In the genomic region with DNA sequence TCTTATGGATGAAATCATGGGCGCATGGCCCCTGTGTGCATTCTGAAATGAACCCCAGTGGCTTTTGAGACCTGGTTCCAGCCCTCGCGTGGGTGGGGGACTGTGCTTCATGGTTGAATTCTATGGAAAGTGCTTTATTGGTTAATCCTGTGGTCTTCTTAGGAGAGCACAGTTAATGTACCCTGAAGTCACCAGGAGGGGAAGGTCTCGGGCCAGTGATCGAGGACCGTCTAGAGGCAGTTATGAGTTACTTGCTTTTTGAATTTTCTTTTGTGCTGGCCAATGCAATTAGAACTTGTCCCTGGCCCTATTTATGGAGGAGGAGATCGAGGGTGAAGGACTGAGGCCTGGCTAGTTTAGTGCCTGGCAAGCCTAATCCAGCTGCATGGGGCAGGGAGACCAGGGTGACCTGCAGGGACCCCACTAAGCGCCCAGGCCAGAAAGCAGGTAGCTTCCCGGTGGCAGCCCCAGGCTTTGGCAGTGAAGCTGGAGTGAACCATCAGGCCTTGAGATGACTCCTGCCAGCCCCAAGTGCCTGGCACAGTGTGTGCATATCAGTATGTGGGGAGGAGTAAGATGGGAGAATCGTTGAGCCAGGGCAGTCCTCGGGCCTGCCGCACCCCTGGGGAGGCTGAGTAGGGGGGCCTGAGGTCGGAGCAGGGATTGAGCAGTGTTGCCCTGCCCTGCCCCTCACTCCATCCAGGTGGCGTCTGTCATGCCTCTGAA, we compare ENCODE assay signal across 17 cellular contexts. TPM values are rescaled to one million over a fixed set of nuclear protein-coding genes. Genes with fewer than 3 reads are reported as not detected.
DNase-seq lines count a peak whose midpoint lies in the region; ATAC-seq and TF ChIP-seq lines count a peak whose summit lies in the region.
"Had no signal": no experiment of that assay in that cellular context is flagged by ENCODE, and none has a peak within 500 bp of the region (broad histone marks: within the 10 kb centered on the region; RNA-seq: fewer than 3 reads in every experiment).

No MANE protein-coding gene starts in this region.

- DNase-seq in T-helper 2 cell treated with Interferon-gamma antibody and Interleukin-4, amounts not matched to agents 5 μg/mL and 100 μg/mL, for 36 hours (ENCODE audit: low spot score): no peak
- DNase-seq in T-helper 2 cell (no peak), kidney epithelial cell (ENCODE audit: low read depth) (peak; percentile 39), NCI-H510A (lab: John Stamatoyannopoulos, UW) (no peak), NOMO-1 (lab: John Stamatoyannopoulos, UW; ENCODE audit: unreplicated experiment in 2 of 2) (no peak)
- no peak for DNase-seq in activated CD4-positive, alpha-beta memory T cell treated with anti-CD3 and anti-CD28 coated beads for 36 hours
- DNase-seq in stimulated activated naive B cell treated with anti-CD40 and anti-IgM and Interleukin-4, amounts not matched to agents 10 μg/mL and 1 μg/mL and 100 μg/mL, for 72 hours: no peak
- DNase-seq: 8988T; activated CD4-positive, alpha-beta T cell treated with anti-CD3 and anti-CD28 coated beads, Interleukin-2, amount 50 U/mL, for 1 hour; activated effector memory CD4-positive, alpha-beta T cell treated with anti-CD3 and anti-CD28 coated beads, Interleukin-2, amount 50 U/mL, for 16 hours; CD8-positive, alpha-beta memory T cell; MG63; NCI-H2029 treated with DMSO at 0.1 percent for 48 hours; T-helper 9 cell had no signal

- H3K27me3 Mint-ChIP-seq in T-helper 2 cell treated with Interferon-gamma antibody and Interleukin-4, amounts not matched to agents 5 μg/mL and 100 μg/mL, for 36 hours (ENCODE audit: low read depth): no peaks in the 10 kb centered on the region
- peaks cover 5% of the 10 kb centered on the region for H3K27me3 Mint-ChIP-seq in activated CD4-positive, alpha-beta memory T cell treated with anti-CD3 and anti-CD28 coated beads for 36 hours
- peaks cover 18 to 26% of the 10 kb centered on the region in 2 donors for H3K27me3 Mint-ChIP-seq in stimulated activated naive B cell treated with anti-CD40 and anti-IgM and Interleukin-4, amounts not matched to agents 10 μg/mL and 1 μg/mL and 100 μg/mL, for 72 hours

- peak overlapping the region; percentile 85 for H3K27ac Mint-ChIP-seq in T-helper 2 cell treated with Interferon-gamma antibody and Interleukin-4, amounts not matched to agents 5 μg/mL and 100 μg/mL, for 36 hours
- H3K27ac Mint-ChIP-seq in activated CD4-positive, alpha-beta memory T cell treated with anti-CD3 and anti-CD28 coated beads for 36 hours: peak overlapping the region; percentile 72
- H3K27ac Mint-ChIP-seq in stimulated activated naive B cell treated with anti-CD40 and anti-IgM and Interleukin-4, amounts not matched to agents 10 μg/mL and 1 μg/mL and 100 μg/mL, for 72 hours: peak overlapping the region; percentile 87

- no peaks in the 10 kb centered on the region for H3K36me3 Mint-ChIP-seq in T-helper 2 cell treated with Interferon-gamma antibody and Interleukin-4, amounts not matched to agents 5 μg/mL and 100 μg/mL, for 36 hours (ENCODE audit: low read depth)
- H3K36me3 Mint-ChIP-seq in activated CD4-positive, alpha-beta memory T cell treated with anti-CD3 and anti-CD28 coated beads for 36 hours: no peaks in the 10 kb centered on the region
- H3K36me3 Mint-ChIP-seq in stimulated activated naive B cell treated with anti-CD40 and anti-IgM and Interleukin-4, amounts not matched to agents 10 μg/mL and 1 μg/mL and 100 μg/mL, for 72 hours: no peaks in the 10 kb centered on the region
- H3K36me3 Mint-ChIP-seq: CD8-positive, alpha-beta memory T cell had no signal

- intact Hi-C loops in activated CD4-positive, alpha-beta memory T cell treated with anti-CD3 and anti-CD28 coated beads for 36 hours (cut with micrococcal nuclease): no loop called here

- no peaks in the 10 kb centered on the region for H3K27me3 ChIP-seq in kidney epithelial cell (ENCODE audit: control insufficient read depth, insufficient read depth, low read length)
- H3K27me3 ChIP-seq: MG63, pancreas, tibial artery had no signal

- H3K9me3 Mint-ChIP-seq in T-helper 2 cell treated with Interferon-gamma antibody and Interleukin-4, amounts not matched to agents 5 μg/mL and 100 μg/mL, for 36 hours: no peaks in the 10 kb centered on the region
- H3K9me3 Mint-ChIP-seq in activated CD4-positive, alpha-beta memory T cell treated with anti-CD3 and anti-CD28 coated beads for 36 hours: no peaks in the 10 kb centered on the region
- no peaks in the 10 kb centered on the region for H3K9me3 Mint-ChIP-seq in stimulated activated naive B cell treated with anti-CD40 and anti-IgM and Interleukin-4, amounts not matched to agents 10 μg/mL and 1 μg/mL and 100 μg/mL, for 72 hours
- H3K9me3 Mint-ChIP-seq: CD8-positive, alpha-beta memory T cell had no signal

- peak; percentile 60 for ATAC-seq in stimulated activated naive B cell treated with anti-CD40 and anti-IgM and Interleukin-4, amounts not matched to agents 10 μg/mL and 1 μg/mL and 100 μg/mL, for 72 hours (replicated peaks)
- no peak for ATAC-seq in GM21717 (IDR thresholded peaks at IDR 0.05; ENCODE audit: unreplicated experiment)

- H3K4me3 ChIP-seq in kidney epithelial cell (ENCODE audit: low read depth, low read length): no peak overlapping the region
- H3K4me3 ChIP-seq: MG63, pancreas, tibial artery had no signal

- CTCF ChIA-PET in activated CD4-positive, alpha-beta memory T cell treated with anti-CD3 and anti-CD28 coated beads for 36 hours (lab: Charles Lee): interaction anchor here (1.3 kb wide), 1 partner anchor 52 kb away, joined by 5 read pairs; no protein-coding TSS in a partner anchor

- H3K4me1 Mint-ChIP-seq in T-helper 2 cell treated with Interferon-gamma antibody and Interleukin-4, amounts not matched to agents 5 μg/mL and 100 μg/mL, for 36 hours (ENCODE audit: low read depth): peaks cover 38% of the 10 kb centered on the region
- H3K4me1 Mint-ChIP-seq in activated CD4-positive, alpha-beta memory T cell treated with anti-CD3 and anti-CD28 coated beads for 36 hours (ENCODE audit: low read depth): peaks cover 21% of the 10 kb centered on the region
- H3K4me1 Mint-ChIP-seq in stimulated activated naive B cell treated with anti-CD40 and anti-IgM and Interleukin-4, amounts not matched to agents 10 μg/mL and 1 μg/mL and 100 μg/mL, for 72 hours: peaks cover 24 to 35% of the 10 kb centered on the region in 2 donors

- H3K36me3 ChIP-seq in kidney epithelial cell (ENCODE audit: control insufficient read depth, insufficient read depth, low read length): no peaks in the 10 kb centered on the region
- H3K36me3 ChIP-seq: MG63, pancreas, tibial artery had no signal

- POLR2A ChIA-PET in activated CD4-positive, alpha-beta memory T cell treated with anti-CD3 and anti-CD28 coated beads for 36 hours (lab: Charles Lee): no interaction called here

- peak overlapping the region; percentile 39 for H3K4me3 Mint-ChIP-seq in T-helper 2 cell treated with Interferon-gamma antibody and Interleukin-4, amounts not matched to agents 5 μg/mL and 100 μg/mL, for 36 hours
- no peak overlapping the region for H3K4me3 Mint-ChIP-seq in activated CD4-positive, alpha-beta memory T cell treated with anti-CD3 and anti-CD28 coated beads for 36 hours
- H3K4me3 Mint-ChIP-seq in stimulated activated naive B cell treated with anti-CD40 and anti-IgM and Interleukin-4, amounts not matched to agents 10 μg/mL and 1 μg/mL and 100 μg/mL, for 72 hours: peak overlapping the region in 1 of 2 donors; percentile 12
- H3K4me3 Mint-ChIP-seq: CD8-positive, alpha-beta memory T cell had no signal

- TF ChIP-seq CTCF in kidney epithelial cell (IDR thresholded peaks at IDR 0.05; ENCODE audit: insufficient read depth, low read length, poor library complexity, severe bottlenecking): no peak

RNA-seq across cellular contexts. Expression of gene SMOX, which starts 11.3 kb away (rescaled TPM):
- total RNA-seq in activated CD4-positive, alpha-beta memory T cell treated with anti-CD3 and anti-CD28 coated beads for 36 hours: 10 to 100 TPM in 1 of 2 experiments, 1 to 10 TPM in 1; 7.9 to 11.6 TPM
- 185 and 210 TPM in 2 replicates for total RNA-seq in kidney epithelial cell

Comparison
In these comparisons a context has a peak if more than half of its experiments do, and no peak if none do; other contexts are left out.
1. RNA of gene SMOX, which starts 11.3 kb away (total RNA-seq): 185 to 210 TPM in kidney epithelial cell; 7.9 to 11.6 TPM in activated CD4-positive, alpha-beta memory T cell treated with anti-CD3 and anti-CD28 coated beads for 36 hours; every median in the first group is over 10 times any median in the second.
2. Peak in every context shown above with its lines, with median percentiles within 50 percentile points of each other: H3K27ac Mint-ChIP-seq.